In genomic region chr21:41419921-41420862, GRCh38 we compare ENCODE assay signal across 8 cellular contexts. TPM values are rescaled to one million over a fixed set of nuclear protein-coding genes. Genes with fewer than 3 reads are reported as not detected.
DNase-seq lines count a peak whose midpoint lies in the region; ATAC-seq lines count a peak whose summit lies in the region.

No MANE protein-coding gene starts in this region.

- no peaks in the 10 kb centered on the region for H3K9me3 ChIP-seq in SJCRH30 (replicated peaks)
- no peaks in the 10 kb centered on the region for H3K9me3 ChIP-seq in neuronal stem cell (replicated peaks in 1 of 2; ENCODE audit: control insufficient read depth in 2 of 2, insufficient read depth in 1 of 2, low read depth in 1 of 2, low read length in 2 of 2)
- no peaks in the 10 kb centered on the region for H3K9me3 ChIP-seq in thymus (ENCODE audit: control insufficient read depth)

- no peaks in the 10 kb centered on the region for H3K36me3 Mint-ChIP-seq in activated naive CD4-positive, alpha-beta T cell treated with anti-CD3 and anti-CD28 coated beads, Interleukin-2, amount 50 U/mL, for 24 hours

- H3K14ac ChIP-seq in neuronal stem cell (ENCODE audit: low read length) = peak overlapping the region; percentile 86

- peak overlapping the region; percentile 90 for H3K23ac ChIP-seq in neuronal stem cell (ENCODE audit: low read depth, low read length, poor library complexity)

- WGBS in neuronal stem cell (ENCODE audit: extremely low coverage in 2 of 2, insufficient read length in 2 of 2, insufficient replicate concordance in 1 of 2), 2 donors = no CpG with 5 or more reads among the region's 54 CpGs
- WGBS in thymus = 9% methylated on average over 54 of the region's 54 CpGs

- H2AFZ ChIP-seq in neuronal stem cell (ENCODE audit: low read length) = peak overlapping the region; percentile 94

- peak overlapping the region; percentile 56 for H3K9ac ChIP-seq in neuronal stem cell (ENCODE audit: low read depth, low read length, poor library complexity)

- H3K27me3 ChIP-seq in SJCRH30 (no peaks in the 10 kb centered on the region), neuronal stem cell (ENCODE audit: control insufficient read depth in 3 of 3, insufficient read depth in 3 of 3, low read depth in 1 of 3, low read length in 3 of 3) (no peaks in the 10 kb centered on the region), thymus (ENCODE audit: control insufficient read depth, insufficient read depth) (no peaks in the 10 kb centered on the region)

- peak; percentile 4 to 90 (median 66) for DNase-seq in C1 segment of cervical spinal cord (lab: John Stamatoyannopoulos, UW)
- peak; percentile 79 for DNase-seq in HuH-7 (ENCODE audit: low spot score)
- DNase-seq in SJCRH30 = peak; percentile 21 to 28
- peak; percentile 73 for DNase-seq in globus pallidus (ENCODE audit: low spot score)
- peak; percentile 38 for DNase-seq in neuronal stem cell (ENCODE audit: low spot score)

- H4K91ac ChIP-seq in neuronal stem cell (ENCODE audit: low read depth, low read length, poor library complexity) = no peak overlapping the region

- H2BK5ac ChIP-seq in neuronal stem cell (ENCODE audit: low read length) = peak overlapping the region; percentile 10

- no peaks in the 10 kb centered on the region for H3K4me1 ChIP-seq in SJCRH30
- peaks cover 0 to 2% of the 10 kb centered on the region in 2 donors for H3K4me1 ChIP-seq in neuronal stem cell (ENCODE audit: control insufficient read depth in 2 of 2, insufficient read depth in 1 of 2, low read depth in 1 of 2, low read length in 2 of 2)
- H3K4me1 ChIP-seq in thymus (ENCODE audit: control insufficient read depth, insufficient read depth, low read length) = peaks cover 2% of the 10 kb centered on the region

- no peaks in the 10 kb centered on the region for H3K27me3 Mint-ChIP-seq in activated naive CD4-positive, alpha-beta T cell treated with anti-CD3 and anti-CD28 coated beads, Interleukin-2, amount 50 U/mL, for 24 hours

- peak overlapping the region; percentile 31 for H3K4ac ChIP-seq in neuronal stem cell (ENCODE audit: low read length)

- H3K36me3 ChIP-seq in SJCRH30 (no peaks in the 10 kb centered on the region), neuronal stem cell (replicated peaks in 1 of 2; ENCODE audit: control insufficient read depth in 2 of 2, insufficient read depth in 2 of 2, low read length in 2 of 2) (no peaks in the 10 kb centered on the region), thymus (ENCODE audit: control insufficient read depth, insufficient read depth) (no peaks in the 10 kb centered on the region)

- no peak overlapping the region for H3K27ac ChIP-seq in SJCRH30
- H3K27ac ChIP-seq in neuronal stem cell (replicated peaks; ENCODE audit: low read length) = no peak overlapping the region
- peak overlapping the region; percentile 74 for H3K27ac ChIP-seq in thymus (ENCODE audit: low read depth)

- H3K4me3 Mint-ChIP-seq in activated naive CD4-positive, alpha-beta T cell treated with anti-CD3 and anti-CD28 coated beads, Interleukin-2, amount 50 U/mL, for 24 hours = peak overlapping the region; percentile 88

- H3K27ac Mint-ChIP-seq in activated naive CD4-positive, alpha-beta T cell treated with anti-CD3 and anti-CD28 coated beads, Interleukin-2, amount 50 U/mL, for 24 hours = peak overlapping the region; percentile 89

- no peaks in the 10 kb centered on the region for H3K9me3 Mint-ChIP-seq in activated naive CD4-positive, alpha-beta T cell treated with anti-CD3 and anti-CD28 coated beads, Interleukin-2, amount 50 U/mL, for 24 hours

- H2AK5ac ChIP-seq in neuronal stem cell (ENCODE audit: low read depth, low read length) = no peak overlapping the region

- no peak overlapping the region for H2BK120ac ChIP-seq in neuronal stem cell (ENCODE audit: low read depth, low read length)

- H2BK12ac ChIP-seq in neuronal stem cell (ENCODE audit: low read length) = peak overlapping the region; percentile 88

- peak overlapping the region; percentile 91 for H3K18ac ChIP-seq in neuronal stem cell (ENCODE audit: low read length)

- H3K4me3 ChIP-seq in SJCRH30 (peak overlapping the region; percentile 51), neuronal stem cell (ENCODE audit: low read length in 2 of 2) (peak overlapping the region; percentile 55 to 65), thymus (ENCODE audit: low read length) (peak overlapping the region; percentile 61)

- peak overlapping the region; percentile 57 for H3K4me2 ChIP-seq in neuronal stem cell (ENCODE audit: insufficient read depth, low read length, poor library complexity, severe bottlenecking)

- no peaks in the 10 kb centered on the region for H3K79me1 ChIP-seq in neuronal stem cell (ENCODE audit: low read depth, low read length)

- peak overlapping the region; percentile 45 for H2BK15ac ChIP-seq in neuronal stem cell (ENCODE audit: low read length)

- ATAC-seq in GM19438 (IDR thresholded peaks at IDR 0.05; ENCODE audit: low read depth, unreplicated experiment) = peak; percentile 57

- no peak overlapping the region for H4K8ac ChIP-seq in neuronal stem cell (ENCODE audit: low read depth, low read length)

- H3K4me1 Mint-ChIP-seq in activated naive CD4-positive, alpha-beta T cell treated with anti-CD3 and anti-CD28 coated beads, Interleukin-2, amount 50 U/mL, for 24 hours = peaks cover 42% of the 10 kb centered on the region

RNA-seq across cellular contexts. Expression of gene MX1, which starts 5.8 kb away (rescaled TPM):
- total RNA-seq in SJCRH30 (2014; rRNA removed; shearing (Covaris generic)) = not detected in 2 replicates
- 0.91 TPM for polyA plus RNA-seq in neuronal stem cell (2013, experiment 1 of 2)
- 0.75 TPM for polyA plus RNA-seq in neuronal stem cell (2013, experiment 2 of 2)
- 54.5 TPM for polyA plus RNA-seq in thymus

RNA-seq across cellular contexts. Expression of gene MX2, which starts 58.4 kb away (rescaled TPM):
- total RNA-seq in SJCRH30 (2014; rRNA removed; shearing (Covaris generic)) = not detected in 2 replicates
- polyA plus RNA-seq in neuronal stem cell (2013, experiment 1 of 2) = 3.2 TPM
- 3.5 TPM for polyA plus RNA-seq in neuronal stem cell (2013, experiment 2 of 2)
- 33.0 TPM for polyA plus RNA-seq in thymus

Comparison
In these comparisons a context has a peak if more than half of its experiments do, and no peak if none do; other contexts are left out.
1. DNase-seq: peak in every context shown above with its lines; median percentile 79 in HuH-7; 73 in globus pallidus; 66 in C1 segment of cervical spinal cord; 38 in neuronal stem cell; 24 in SJCRH30.